Comparison of ENCODE assay signal across 28 cellular contexts in the genomic region with DNA sequence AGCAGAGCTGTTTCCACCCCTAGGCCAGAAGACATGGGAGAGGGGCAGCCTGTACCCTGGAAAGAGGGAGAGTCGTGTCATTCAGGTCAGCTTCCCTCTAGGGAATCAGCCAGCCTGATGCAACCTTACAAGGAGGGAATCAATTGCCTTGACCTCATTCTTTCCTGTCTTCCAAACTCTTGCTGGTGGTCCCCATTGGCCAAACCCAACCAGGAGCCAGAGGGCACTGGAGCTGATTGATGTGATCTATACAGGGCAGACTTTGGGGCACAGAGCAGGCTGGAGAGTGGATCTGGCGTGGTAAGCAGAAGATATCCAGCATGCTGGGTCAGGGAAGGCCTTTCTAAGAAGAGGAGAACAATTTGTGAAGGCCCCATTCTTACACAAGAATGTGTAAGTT.
"Had no signal": no experiment of that assay in that cellular context is flagged by ENCODE, and none has a peak within 500 bp of the region (broad histone marks: within the 10 kb centered on the region; RNA-seq: fewer than 3 reads in every experiment).

No MANE protein-coding gene starts in this region.

- H3K36me3 Mint-ChIP-seq: activated naive CD4-positive, alpha-beta T cell treated with anti-CD3 and anti-CD28 coated beads, Interleukin-2, amount 50 U/mL, for 72 hours had no signal

- H3K4me1 ChIP-seq: adrenal gland had no signal

- H3K9me3 Mint-ChIP-seq: activated naive CD4-positive, alpha-beta T cell treated with anti-CD3 and anti-CD28 coated beads, Interleukin-2, amount 50 U/mL, for 72 hours; activated T-cell treated with anti-CD3 and anti-CD28 coated beads, Interleukin-2, amount 50 U/mL, for 24 hours; activated T-helper 2 cell treated with anti-CD3 and anti-CD28 coated beads, Interferon-gamma antibody, Interleukin-2, Interleukin-4, amounts not matched to agents 10 μg/mL and 5 μg/mL and 100 μg/mL, durations not matched to agents 14 hours and 24 hours and 36 hours had no signal

- ATAC-seq: activated CD8-positive, alpha-beta T cell treated with anti-CD3 and anti-CD28 coated beads, Interleukin-2, amount 10 ng/mL, durations not matched to agents 7 days and 5 days; activated naive CD4-positive, alpha-beta T cell treated with anti-CD3 and anti-CD28 coated beads, Interleukin-2, amount 50 U/mL, for 72 hours; body of pancreas; K562; Panc1 had no signal

- H3K4me3 Mint-ChIP-seq: activated CD8-positive, alpha-beta T cell treated with anti-CD3 and anti-CD28 coated beads, Interleukin-2, amount 10 ng/mL, durations not matched to agents 7 days and 5 days; activated T-cell treated with anti-CD3 and anti-CD28 coated beads, Interleukin-2, amount 50 U/mL, for 24 hours had no signal

- H3K9me3 ChIP-seq: adrenal gland, body of pancreas, breast epithelium, SJCRH30 had no signal

- H3K4me3 ChIP-seq: adrenal gland, body of pancreas, breast epithelium, K562, SJCRH30, SK-N-MC had no signal

- H3K36me3 ChIP-seq: adrenal gland, breast epithelium, SJCRH30, WERI-Rb-1 had no signal

- H3K27ac Mint-ChIP-seq: activated CD8-positive, alpha-beta T cell treated with anti-CD3 and anti-CD28 coated beads, Interleukin-2, amount 10 ng/mL, durations not matched to agents 7 days and 5 days; activated naive CD4-positive, alpha-beta T cell treated with anti-CD3 and anti-CD28 coated beads, Interleukin-2, amount 50 U/mL, for 72 hours; activated T-cell treated with anti-CD3 and anti-CD28 coated beads, Interleukin-2, amount 50 U/mL, for 24 hours; activated T-helper 2 cell treated with anti-CD3 and anti-CD28 coated beads, Interferon-gamma antibody, Interleukin-2, Interleukin-4, amounts not matched to agents 10 μg/mL and 5 μg/mL and 100 μg/mL, durations not matched to agents 14 hours and 24 hours and 36 hours had no signal

- DNase-seq: activated CD4-positive, alpha-beta T cell treated with anti-CD3 and anti-CD28 coated beads for 1 hour; activated CD4-positive, alpha-beta T cell treated with anti-CD3 and anti-CD28 coated beads for 48 hours; activated CD4-positive, CD25-positive, alpha-beta regulatory T cell; activated CD8-positive, alpha-beta T cell treated with anti-CD3 and anti-CD28 coated beads, Interleukin-2, amount 10 ng/mL, durations not matched to agents 7 days and 5 days; activated gamma-delta T cell; activated naive CD4-positive, alpha-beta T cell treated with Interleukin-2 at 50 U/mL for 16 hours; activated T-cell treated with anti-CD3 and anti-CD28 coated beads, Interleukin-2, amount 50 U/mL, for 24 hours; body of pancreas; NCI-H1092 treated with DMSO at 0.1 percent for 48 hours; NCI-H1417; NCI-H187 treated with DMSO at 0.1 percent for 48 hours; NCI-H2081; NCI-H226; NCI-H446 treated with DMSO at 0.1 percent for 48 hours; NCI-H524; NCI-H69; NCI-H82; SHP77; SJCRH30; T1000; WERI-Rb-1 had no signal

- H3K27me3 ChIP-seq: adrenal gland, body of pancreas, breast epithelium, SJCRH30 had no signal
